ENCODE assay signal across 27 cellular contexts in the genomic region with DNA sequence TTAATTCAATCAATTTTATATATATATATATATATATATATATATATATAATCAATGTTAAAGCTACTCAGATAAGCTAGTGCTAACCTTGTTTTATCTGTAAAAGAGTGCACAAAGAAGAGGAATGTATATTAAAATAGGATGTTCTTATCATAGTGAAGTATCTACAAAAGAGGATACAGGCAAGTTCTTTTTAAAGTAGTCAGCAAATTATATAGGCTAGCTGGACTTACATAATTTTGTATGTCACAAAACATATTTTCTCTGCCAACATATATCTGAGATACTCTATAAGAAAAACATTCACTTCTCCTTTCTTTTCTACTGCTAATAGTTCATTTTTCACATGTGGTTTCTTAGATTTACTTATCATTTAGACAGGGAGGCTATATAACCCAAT. TPM values are rescaled to one million over a fixed set of nuclear protein-coding genes. Genes with fewer than 3 reads are reported as not detected.
"Had no signal": no experiment of that assay in that cellular context is flagged by ENCODE, and none has a peak within 500 bp of the region (broad histone marks: within the 10 kb centered on the region; RNA-seq: fewer than 3 reads in every experiment).

No MANE protein-coding gene starts in this region.

- H3K4me1 ChIP-seq: stomach, suprapubic skin, testis, thyroid gland, tibial artery, tibial nerve, transverse colon, upper lobe of left lung, upper lobe of right lung, uterus, vagina had no signal

- H3K4me3 ChIP-seq: stomach, suprapubic skin, testis, thoracic aorta, thyroid gland, tibial artery, tibial nerve, transverse colon, upper lobe of left lung, upper lobe of right lung, uterus, vagina had no signal

- FAIRE-seq: urothelium cell line had no signal

- ATAC-seq: stimulated activated effector memory CD8-positive, alpha-beta T cell treated with anti-CD3 and anti-CD28 coated beads, Interleukin-12 subunit alpha, Interleukin-12 subunit beta, amount 100 ng/mL, for 72 hours; stimulated activated memory B cell treated with anti-CD40 and anti-IgM and Interleukin-4, amounts not matched to agents 10 μg/mL and 1 μg/mL and 100 μg/mL, for 72 hours; stimulated activated naive B cell treated with anti-CD40 and anti-IgM and Interleukin-4, amounts not matched to agents 10 μg/mL and 1 μg/mL and 100 μg/mL, for 72 hours; stimulated activated naive CD8-positive, alpha-beta T cell treated with anti-CD3 and anti-CD28 coated beads, Interleukin-15, amount 100 ng/mL, for 72 hours; stimulated activated naive CD8-positive, alpha-beta T cell treated with anti-CD3 and anti-CD28 coated beads, Interleukin-15, Interleukin-2, amounts not matched to agents 100 U/mL and 50 U/mL, for 24 hours; upper lobe of right lung had no signal

- H3K9me3 ChIP-seq: stomach, suprapubic skin, testis, thoracic aorta, thyroid gland, tibial artery, tibial nerve, transverse colon, upper lobe of left lung, upper lobe of right lung, uterus, vagina had no signal

- H3K36me3 ChIP-seq: stomach, suprapubic skin, thoracic aorta, thyroid gland, tibial artery, tibial nerve, transverse colon, upper lobe of left lung, upper lobe of right lung, uterus, vagina had no signal

- DNase-seq: stimulated activated CD4-positive, alpha-beta T cell treated with anti-CD3 and anti-CD28 coated beads, Interleukin-2, amount 100 ng/mL, for 48 hours; stimulated activated CD4-positive, alpha-beta T cell treated with anti-CD3 and anti-CD28 coated beads, Interleukin-4, amount 100 ng/mL, for 1 hour; stimulated activated CD4-positive, alpha-beta T cell treated with anti-CD3 and anti-CD28 coated beads, Interleukin-4, amount 100 ng/mL, for 24 hours; stimulated activated CD4-positive, alpha-beta T cell treated with anti-CD3 and anti-CD28 coated beads, Interleukin-4, amount 100 ng/mL, for 4 hours; stimulated activated CD8-positive, alpha-beta memory T cell treated with anti-CD3 and anti-CD28 coated beads, Interleukin-4, amount 100 ng/mL, for 48 hours; stimulated activated naive B cell treated with anti-CD40 and anti-IgM and Interleukin-4, amounts not matched to agents 10 μg/mL and 1 μg/mL and 100 μg/mL, for 72 hours; stimulated activated naive CD4-positive, alpha-beta T cell; stimulated activated naive CD4-positive, alpha-beta T cell treated with Interleukin-2 at 50 U/mL for 16 hours; stimulated activated naive CD8-positive, alpha-beta T cell treated with anti-CD3 and anti-CD28 coated beads, Interleukin-15, amount 100 ng/mL, for 72 hours; stimulated activated naive CD8-positive, alpha-beta T cell treated with anti-CD3 and anti-CD28 coated beads, Interleukin-15, Interleukin-2, amounts not matched to agents 100 U/mL and 50 U/mL, for 24 hours; stomach; substantia nigra; testis; thyroid gland; tibial artery; transverse colon; trophoblast cell; upper lobe of left lung; upper lobe of right lung; uterus had no signal

- H3K27me3 ChIP-seq: stomach, suprapubic skin, testis, thyroid gland, tibial artery, tibial nerve, transverse colon, upper lobe of left lung, upper lobe of right lung, uterus, vagina had no signal

- H3K27ac ChIP-seq: stomach, suprapubic skin, testis, thoracic aorta, thyroid gland, tibial artery, tibial nerve, transverse colon, upper lobe of left lung, upper lobe of right lung, uterus, vagina had no signal

RNA-seq across cellular contexts. Expression of a gene that starts 39.9 kb away (rescaled TPM):
- total RNA-seq: suprapubic skin had no signal
- polyA plus RNA-seq: stomach had no signal
